1 cellular context compared by ENCODE assay signal in genomic region chr2:127618551-127618950, GRCh38.
TF ChIP-seq lines count a peak whose summit lies in the region.

No MANE protein-coding gene starts in this region.

TF ChIP-seq in IMR-90, 13 proteins besides CTCF, POLR2A, EP300 and RAD21 (continued from another document):
- TF ChIP-seq USF2 (IDR thresholded peaks at IDR 0.05; ENCODE audit: low read depth, low read length) (no peak), BHLHE40 (IDR thresholded peaks at IDR 0.05; ENCODE audit: low read depth, low read length) (no peak), CEBPB (IDR thresholded peaks at IDR 0.05; ENCODE audit: low read depth, low read length) (no peak), RFX5 (IDR thresholded peaks at IDR 0.05; ENCODE audit: low read depth, low read length) (no peak), SMC3 (IDR thresholded peaks at IDR 0.05; ENCODE audit: low read depth, low read length) (no peak)
